ENCODE assay signal across 18 cellular contexts in the genomic region with DNA sequence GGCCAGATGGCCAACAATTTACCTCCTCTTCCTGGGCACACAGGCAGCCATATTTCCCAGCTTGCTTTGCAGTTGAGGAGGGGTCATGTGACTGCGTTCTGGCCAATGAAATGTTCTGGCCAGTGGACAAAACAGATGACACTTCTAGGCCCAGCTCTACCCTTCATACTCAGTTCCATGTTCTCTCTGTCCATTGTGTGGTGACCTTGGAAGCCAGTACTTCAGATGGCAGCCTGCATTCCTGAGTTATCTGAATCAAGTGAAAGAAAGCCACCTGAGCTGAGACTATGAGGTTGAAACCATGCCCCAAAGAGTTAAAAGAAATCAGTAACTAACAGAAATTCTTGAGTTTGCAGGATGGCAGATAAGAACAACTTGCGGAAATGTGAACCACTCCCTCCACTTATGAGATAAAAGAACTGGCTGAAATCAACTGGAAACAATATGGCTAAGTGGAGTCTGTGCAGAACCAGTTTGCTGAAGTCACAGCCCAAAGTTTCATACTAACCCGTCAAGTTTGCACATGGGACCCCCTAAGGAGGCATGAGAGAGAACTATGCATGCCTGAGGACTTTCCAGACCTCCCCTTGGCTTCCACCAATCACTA. TPM values are rescaled to one million over a fixed set of nuclear protein-coding genes. Genes with fewer than 3 reads are reported as not detected.
DNase-seq lines count a peak whose midpoint lies in the region; ATAC-seq and TF ChIP-seq lines count a peak whose summit lies in the region.
"Had no signal": no experiment of that assay in that cellular context is flagged by ENCODE, and none has a peak within 500 bp of the region (broad histone marks: within the 10 kb centered on the region; RNA-seq: fewer than 3 reads in every experiment).

No MANE protein-coding gene starts in this region.

- peaks cover 1% of the 10 kb centered on the region for H3K36me3 Mint-ChIP-seq in activated CD4-positive, alpha-beta T cell treated with anti-CD3 and anti-CD28 coated beads for 36 hours (ENCODE audit: low read depth)
- no peaks in the 10 kb centered on the region for H3K36me3 Mint-ChIP-seq in endothelial cell (ENCODE audit: low read depth, unreplicated experiment)
- H3K36me3 Mint-ChIP-seq: CD8-positive, alpha-beta T cell; naive B cell had no signal

- no peak for ATAC-seq in activated CD4-positive, alpha-beta T cell treated with anti-CD3 and anti-CD28 coated beads for 36 hours
- ATAC-seq in body of pancreas (peak; percentile 40), mucosa of descending colon (peak; percentile 58), HG03196 (IDR thresholded peaks at IDR 0.05; ENCODE audit: unreplicated experiment) (no peak)
- ATAC-seq: CD8-positive, alpha-beta T cell had no signal

- no peak overlapping the region for H3K27ac ChIP-seq in HEK293 (ENCODE audit: extremely low read depth, low read depth, low read length)
- H3K27ac ChIP-seq in body of pancreas: no peak overlapping the region
- H3K27ac ChIP-seq: esophagus squamous epithelium had no signal

- H3K36me3 ChIP-seq in HEK293 (ENCODE audit: control insufficient read depth in 2 of 2, insufficient read depth in 1 of 2, low read length in 2 of 2) (no peaks in the 10 kb centered on the region), body of pancreas (replicated peaks in 1 of 2; ENCODE audit: insufficient read depth in 1 of 2, low read depth in 2 of 2) (no peaks in the 10 kb centered on the region), mucosa of descending colon (ENCODE audit: low read depth) (no peaks in the 10 kb centered on the region)
- H3K36me3 ChIP-seq: esophagus squamous epithelium, heart right ventricle had no signal

- H3K9me3 Mint-ChIP-seq in activated CD4-positive, alpha-beta T cell treated with anti-CD3 and anti-CD28 coated beads for 36 hours (ENCODE audit: low read depth): peaks cover 15% of the 10 kb centered on the region
- peaks cover 5% of the 10 kb centered on the region for H3K9me3 Mint-ChIP-seq in endothelial cell (ENCODE audit: unreplicated experiment)

- H3K4me1 Mint-ChIP-seq in activated CD4-positive, alpha-beta T cell treated with anti-CD3 and anti-CD28 coated beads for 36 hours: peaks cover 23% of the 10 kb centered on the region
- no peaks in the 10 kb centered on the region for H3K4me1 Mint-ChIP-seq in endothelial cell (ENCODE audit: unreplicated experiment)

- TF ChIP-seq POLR2A in body of pancreas (IDR thresholded peaks at IDR 0.05): no peak

- H3K4me3 Mint-ChIP-seq in activated CD4-positive, alpha-beta T cell treated with anti-CD3 and anti-CD28 coated beads for 36 hours: no peak overlapping the region
- H3K4me3 Mint-ChIP-seq in endothelial cell (ENCODE audit: unreplicated experiment): no peak overlapping the region
- H3K4me3 Mint-ChIP-seq: CD8-positive, alpha-beta T cell; naive B cell had no signal

- POLR2A ChIA-PET in activated CD4-positive, alpha-beta T cell treated with anti-CD3 and anti-CD28 coated beads for 36 hours (lab: Charles Lee): no interaction called here
- POLR2A ChIA-PET in HEK293 (lab: Yijun Ruan, JAX): interaction anchor here (2.2 kb wide), 1 partner anchor 44 kb away, joined by 7 read pairs; no protein-coding TSS in a partner anchor

- WGBS in body of pancreas, 2 donors: 35 to 42% methylated on average over 3 of the region's 3 CpGs

- no peaks in the 10 kb centered on the region for H3K27me3 Mint-ChIP-seq in activated CD4-positive, alpha-beta T cell treated with anti-CD3 and anti-CD28 coated beads for 36 hours
- peaks cover 9% of the 10 kb centered on the region for H3K27me3 Mint-ChIP-seq in endothelial cell (ENCODE audit: unreplicated experiment)
- H3K27me3 Mint-ChIP-seq: naive B cell had no signal

- CTCF ChIA-PET in activated CD4-positive, alpha-beta T cell treated with anti-CD3 and anti-CD28 coated beads for 36 hours (lab: Charles Lee): interaction anchor here (1.0 to 1.2 kb wide), 2 partner anchors 16 to 96 kb away, joined by 3 read pairs; no protein-coding TSS in a partner anchor
- CTCF ChIA-PET in HEK293 (lab: Yijun Ruan, JAX): interaction anchor here (0.5 to 2.7 kb wide), 7 partner anchors 22 to 307 kb away, joined by 3 to 8 read pairs (median 3); no protein-coding TSS in a partner anchor

- peak; percentile 3 for DNase-seq in activated CD4-positive, alpha-beta T cell treated with anti-CD3 and anti-CD28 coated beads for 36 hours
- no peak for DNase-seq in activated CD4-positive, alpha-beta T cell treated with anti-CD3 and anti-CD28 coated beads for 48 hours
- DNase-seq in body of pancreas: no peak
- DNase-seq in mucosa of descending colon: no peak
- DNase-seq in retina: no peak
- no peak for DNase-seq in endothelial cell (ENCODE audit: low spot score)
- DNase-seq: CD8-positive, alpha-beta T cell; esophagus squamous epithelium; HCEC 1CT; heart right ventricle; kidney glomerular epithelial cell; naive B cell; NCI-H1436 treated with DMSO at 0.1 percent for 48 hours; NCI-H510A had no signal

- no peak overlapping the region for H3K27ac Mint-ChIP-seq in activated CD4-positive, alpha-beta T cell treated with anti-CD3 and anti-CD28 coated beads for 36 hours
- no peak overlapping the region for H3K27ac Mint-ChIP-seq in endothelial cell (ENCODE audit: unreplicated experiment)
- H3K27ac Mint-ChIP-seq: CD8-positive, alpha-beta T cell had no signal

- intact Hi-C loops in activated CD4-positive, alpha-beta T cell treated with anti-CD3 and anti-CD28 coated beads for 36 hours (cut with DNase I, micrococcal nuclease): no loop called here
- intact Hi-C loops in body of pancreas (cut with DNase I): no loop called here
- intact Hi-C loops in mucosa of descending colon (cut with DNase I, micrococcal nuclease): no loop called here

- H3K4me3 ChIP-seq in HEK293 (ENCODE audit: low read depth, low read length) (no peak overlapping the region), body of pancreas (no peak overlapping the region), mucosa of descending colon (no peak overlapping the region)
- H3K4me3 ChIP-seq: esophagus squamous epithelium, heart right ventricle had no signal

- H3K9me3 ChIP-seq in HEK293 (ENCODE audit: control insufficient read depth, insufficient read depth, low read depth, low read length) (peaks cover 5% of the 10 kb centered on the region), body of pancreas (no peaks in the 10 kb centered on the region), mucosa of descending colon (peaks cover 5% of the 10 kb centered on the region)

- no peaks in the 10 kb centered on the region for H3K27me3 ChIP-seq in body of pancreas
- H3K27me3 ChIP-seq: esophagus squamous epithelium, heart right ventricle had no signal

- H3K4me1 ChIP-seq in HEK293 (ENCODE audit: control insufficient read depth, insufficient read depth, low read length): no peaks in the 10 kb centered on the region
- H3K4me1 ChIP-seq in body of pancreas: peaks cover 8% of the 10 kb centered on the region
- no peaks in the 10 kb centered on the region for H3K4me1 ChIP-seq in mucosa of descending colon (ENCODE audit: low read depth)

- no peak for TF ChIP-seq CTCF in HEK293 (tag by site-specific recombination; IDR thresholded peaks at IDR 0.05)
- TF ChIP-seq CTCF in body of pancreas (IDR thresholded peaks at IDR 0.05): no peak
- TF ChIP-seq CTCF in mucosa of descending colon (IDR thresholded peaks at IDR 0.05): no peak
- no peak for TF ChIP-seq CTCF in endothelial cell (IDR thresholded peaks at IDR 0.05; ENCODE audit: unreplicated experiment)

TF ChIP-seq in HEK293, 187 proteins besides CTCF, POLR2A, EP300 and RAD21:
- no peak for TF ChIP-seq ZNF274 (IDR thresholded peaks at IDR 0.05; ENCODE audit: low read length)
- no peak for TF ChIP-seq ZNF274 (tag by site-specific recombination; IDR thresholded peaks at IDR 0.05; ENCODE audit: borderline replicate concordance)
- peak; percentile 26; the same call in 1 of the 2 replicates for TF ChIP-seq GLIS1 (tag by site-specific recombination; IDR thresholded peaks at IDR 0.05)

RNA-seq across cellular contexts. Expression of a gene that starts 8.1 kb away (rescaled TPM):
- total RNA-seq in activated CD4-positive, alpha-beta T cell treated with anti-CD3 and anti-CD28 coated beads for 36 hours: not detected
- not detected for total RNA-seq in body of pancreas
- not detected for total RNA-seq in mucosa of descending colon
- total RNA-seq in endothelial cell (ENCODE audit: unreplicated experiment): not detected
- total RNA-seq: CD8-positive, alpha-beta T cell; esophagus squamous epithelium; renal cortical epithelial cell; temporal lobe had no signal

RNA-seq across cellular contexts. Expression of a gene that starts 28.4 kb away (rescaled TPM):
- 10 to 100 TPM; 10.0 to 12.2 TPM for total RNA-seq in activated CD4-positive, alpha-beta T cell treated with anti-CD3 and anti-CD28 coated beads for 36 hours
- total RNA-seq in body of pancreas (10 to 100 TPM; 67.5 to 80.1 TPM), mucosa of descending colon (100 to 1,000 TPM; 123 to 302 (median 289) TPM), endothelial cell (ENCODE audit: unreplicated experiment) (35.9 TPM)

RNA-seq across cellular contexts. Expression of a gene that starts 48.3 kb away (rescaled TPM):
- 100 to 1,000 TPM; 116 to 154 TPM for total RNA-seq in activated CD4-positive, alpha-beta T cell treated with anti-CD3 and anti-CD28 coated beads for 36 hours
- total RNA-seq in body of pancreas (10 to 100 TPM; 76.8 to 91.3 TPM), mucosa of descending colon (100 to 1,000 TPM in 2 of 3 donors, 10 to 100 TPM in 1; 94.5 to 131 (median 116) TPM), endothelial cell (ENCODE audit: unreplicated experiment) (92.2 TPM)

Comparison
In these comparisons a context has a peak if more than half of its experiments do, and no peak if none do; other contexts are left out.
1. ATAC-seq: peak in body of pancreas (single experiment) and mucosa of descending colon (single experiment); none in activated CD4-positive, alpha-beta T cell treated with anti-CD3 and anti-CD28 coated beads for 36 hours (single experiment) and HG03196 (single experiment).